20 cellular contexts compared by ENCODE assay signal in genomic region chr12:116714175-116714574, GRCh38.
"Had no signal": no experiment of that assay in that cellular context is flagged by ENCODE, and none has a peak within 500 bp of the region (broad histone marks: within the 10 kb centered on the region; RNA-seq: fewer than 3 reads in every experiment).

No MANE protein-coding gene starts in this region.

- H3K4me3 ChIP-seq: ascending aorta, coronary artery, gastroesophageal sphincter, heart left ventricle, left ventricle myocardium inferior, mucosa of descending colon, neural progenitor cell, tibial artery had no signal

- H3K4me1 ChIP-seq: ascending aorta had no signal

- H3K9ac ChIP-seq: neural progenitor cell had no signal

- H3K4me3 Mint-ChIP-seq: activated CD4-positive, alpha-beta T cell treated with anti-CD3 and anti-CD28 coated beads, Interleukin-2, amount 10 ng/mL, durations not matched to agents 24 days and 14 days; activated naive CD4-positive, alpha-beta T cell treated with anti-CD3 and anti-CD28 coated beads, Interleukin-2, amount 50 U/mL, for 24 hours; naive B cell; neural progenitor cell; T-cell had no signal

- ATAC-seq: gastroesophageal sphincter, heart left ventricle, mucosa of descending colon, sciatic nerve, T-cell had no signal

- H3K27ac ChIP-seq: ascending aorta, coronary artery, gastroesophageal sphincter, heart left ventricle, left ventricle myocardium inferior, neural progenitor cell, tibial artery had no signal

- H3K36me3 Mint-ChIP-seq: activated naive CD4-positive, alpha-beta T cell treated with anti-CD3 and anti-CD28 coated beads, Interleukin-2, amount 50 U/mL, for 24 hours had no signal

- H3K4me2 ChIP-seq: neural progenitor cell had no signal

- H2AFZ ChIP-seq: neural progenitor cell had no signal

- H3K36me3 ChIP-seq: neural progenitor cell had no signal

- H3K27me3 ChIP-seq: ascending aorta, gastroesophageal sphincter had no signal

- H3K9me3 ChIP-seq: ascending aorta, gastroesophageal sphincter, heart left ventricle, left ventricle myocardium inferior, mucosa of descending colon, tibial artery had no signal

- DNase-seq: activated CD4-positive, alpha-beta T cell treated with anti-CD3 and anti-CD28 coated beads, Interleukin-2, amount 10 ng/mL, durations not matched to agents 24 days and 14 days; activated CD4-positive, CD25-positive, alpha-beta regulatory T cell; activated CD8-positive, alpha-beta memory T cell treated with anti-CD3 and anti-CD28 coated beads, Interleukin-2, amount 50 U/mL, for 48 hours; activated gamma-delta T cell; kidney glomerular epithelial cell; left ventricle myocardium inferior; mucosa of descending colon; naive B cell; stimulated activated CD4-positive, alpha-beta T cell treated with anti-CD3 and anti-CD28 coated beads, Interleukin-4, amount 100 ng/mL, for 4 hours; stimulated activated naive CD4-positive, alpha-beta T cell; T-cell; T-helper 9 cell; tibial artery had no signal

- H3K27ac Mint-ChIP-seq: activated CD4-positive, alpha-beta T cell treated with anti-CD3 and anti-CD28 coated beads, Interleukin-2, amount 10 ng/mL, durations not matched to agents 24 days and 14 days; activated naive CD4-positive, alpha-beta T cell treated with anti-CD3 and anti-CD28 coated beads, Interleukin-2, amount 50 U/mL, for 24 hours had no signal

- H3K9me3 Mint-ChIP-seq: activated CD4-positive, alpha-beta T cell treated with anti-CD3 and anti-CD28 coated beads, Interleukin-2, amount 10 ng/mL, durations not matched to agents 24 days and 14 days; activated naive CD4-positive, alpha-beta T cell treated with anti-CD3 and anti-CD28 coated beads, Interleukin-2, amount 50 U/mL, for 24 hours; naive B cell; neural progenitor cell; T-cell had no signal

- H3K27me3 Mint-ChIP-seq: activated naive CD4-positive, alpha-beta T cell treated with anti-CD3 and anti-CD28 coated beads, Interleukin-2, amount 50 U/mL, for 24 hours; naive B cell; T-cell had no signal
